Comparison of ENCODE assay signal across 10 cellular contexts in the genomic region with DNA sequence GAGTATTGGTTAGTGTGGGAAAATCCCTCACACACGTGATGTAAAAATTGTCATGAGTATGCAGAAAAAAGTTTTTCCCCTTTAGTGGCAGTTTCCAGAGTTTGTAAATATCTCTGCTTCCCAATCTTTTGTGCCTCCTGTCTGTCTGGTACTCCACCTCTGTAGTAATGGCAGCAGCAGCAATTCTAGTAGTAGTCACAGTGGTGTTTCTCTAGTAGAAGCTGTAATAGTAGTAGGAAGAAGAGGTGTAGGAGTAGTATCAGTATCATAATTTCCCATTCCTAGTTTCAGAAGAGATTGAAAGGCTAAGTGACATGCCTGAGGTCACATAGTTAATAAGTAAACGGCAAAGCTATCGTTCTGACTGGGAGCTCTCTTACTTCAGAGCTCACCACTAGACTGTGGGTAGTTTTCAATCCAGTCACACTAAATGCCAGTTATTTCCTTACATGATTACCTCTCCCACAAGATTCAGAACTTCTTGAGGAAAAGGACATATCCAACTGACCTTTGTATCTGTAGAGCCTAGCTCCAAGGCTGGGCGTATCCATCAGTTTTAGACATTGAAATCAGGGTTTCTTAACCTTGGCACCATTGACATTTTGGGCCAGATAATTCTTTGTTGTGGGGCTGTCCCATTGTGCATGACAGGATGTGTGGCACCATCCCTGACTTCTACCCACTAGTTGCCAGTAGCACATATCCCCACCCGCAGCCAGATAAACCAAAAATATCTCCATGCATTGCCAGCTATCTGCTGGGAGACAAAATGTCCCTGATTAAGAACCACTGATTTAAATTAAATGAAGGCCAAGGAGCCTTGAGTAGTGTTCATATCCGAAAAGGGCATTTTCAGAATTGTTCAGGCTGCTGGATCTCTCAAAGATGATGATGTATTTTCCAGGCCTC.
DNase-seq lines count a peak whose midpoint lies in the region; ATAC-seq, FAIRE-seq and TF ChIP-seq lines count a peak whose summit lies in the region.
"Had no signal": no experiment of that assay in that cellular context is flagged by ENCODE, and none has a peak within 500 bp of the region (broad histone marks: within the 10 kb centered on the region; RNA-seq: fewer than 3 reads in every experiment).

No MANE protein-coding gene starts in this region.

- H3K4me3 ChIP-seq in lower lobe of right lung, result no peak overlapping the region

- no peak overlapping the region for H3K27ac ChIP-seq in lower lobe of right lung

- no peaks in the 10 kb centered on the region for H3K9me3 ChIP-seq in lower lobe of right lung

- intact Hi-C loops in lower lobe of right lung (cut with DNase I), result no loop called here

- no peak for FAIRE-seq in frontal cortex (lab: Jason Lieb, UNC)
- FAIRE-seq: colon had no signal

- ATAC-seq in GM18508 (IDR thresholded peaks at IDR 0.05; ENCODE audit: insufficient read depth, unreplicated experiment) (peak; percentile 96), GM21619 (IDR thresholded peaks at IDR 0.05; ENCODE audit: unreplicated experiment) (peak; percentile 97), HG03565 (IDR thresholded peaks at IDR 0.05; ENCODE audit: unreplicated experiment) (peak; percentile 90), lower lobe of right lung (peak; percentile 35 to 63)

- peaks cover 19% of the 10 kb centered on the region for H3K4me1 ChIP-seq in lower lobe of right lung

- TF ChIP-seq CTCF in lower lobe of right lung (IDR thresholded peaks at IDR 0.05), result no peak

- H3K27me3 ChIP-seq in lower lobe of right lung (ENCODE audit: low read depth), result no peaks in the 10 kb centered on the region

- no peaks in the 10 kb centered on the region for H3K36me3 ChIP-seq in lower lobe of right lung

- DNase-seq in lower lobe of right lung (no peak), nucleus accumbens (lab: John Stamatoyannopoulos, UW) (no peak), medulla oblongata (ENCODE audit: extremely low spot score) (no peak), frontal cortex (ENCODE audit: low spot score in 2 of 2) (no peak), hypothalamus (lab: John Stamatoyannopoulos, UW) (no peak)
- DNase-seq: naive B cell had no signal
